Comparison of ENCODE assay signal across 14 cellular contexts in the genomic region with DNA sequence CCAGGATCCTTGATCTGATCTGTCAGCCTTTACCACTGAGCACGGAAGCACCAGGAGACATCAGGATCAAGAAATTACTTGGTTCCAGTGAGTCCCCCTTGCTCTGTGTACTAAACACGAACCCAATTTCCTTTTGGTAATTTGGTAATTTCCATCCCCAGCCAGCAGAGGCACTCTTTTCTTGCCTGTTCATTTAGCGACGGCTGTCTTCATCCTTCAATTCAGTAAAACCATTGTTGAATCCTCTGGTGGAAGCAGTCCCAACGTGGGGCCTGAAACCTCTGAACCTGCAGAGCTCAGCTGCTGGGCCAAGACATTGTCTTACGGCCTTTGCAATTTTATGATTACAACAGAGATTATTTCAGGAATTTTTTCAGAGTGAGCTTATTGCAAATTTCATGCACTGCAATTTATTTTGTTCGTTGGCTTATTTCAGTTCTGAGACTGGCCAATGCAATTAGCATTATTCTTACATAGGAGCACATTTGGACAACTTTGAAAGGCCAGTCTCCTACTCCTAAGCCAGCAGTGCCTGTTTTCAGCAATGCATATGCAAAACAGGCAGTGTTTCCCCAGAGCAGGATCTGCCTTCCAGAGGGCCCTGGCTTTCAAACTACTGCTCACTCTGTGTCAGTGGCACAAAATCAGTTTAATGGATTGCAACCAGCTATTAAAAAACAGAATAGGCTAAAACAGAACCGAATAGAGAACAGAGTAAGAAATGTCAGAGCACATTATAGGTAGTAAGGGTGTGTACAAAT.
DNase-seq lines count a peak whose midpoint lies in the region; ATAC-seq and TF ChIP-seq lines count a peak whose summit lies in the region.
"Had no signal": no experiment of that assay in that cellular context is flagged by ENCODE, and none has a peak within 500 bp of the region (broad histone marks: within the 10 kb centered on the region; RNA-seq: fewer than 3 reads in every experiment).

No MANE protein-coding gene starts in this region.

- H4K20me1 ChIP-seq in PC-9 (ENCODE audit: insufficient read depth), result no peaks in the 10 kb centered on the region

- H3K36me3 ChIP-seq in PC-9 (ENCODE audit: low read depth) (no peaks in the 10 kb centered on the region), testis (ENCODE audit: low read depth, missing control alignments) (no peaks in the 10 kb centered on the region)
- H3K36me3 ChIP-seq: ascending aorta, gastrocnemius medialis, HAP-1, neutrophil had no signal

- no peak for TF ChIP-seq POLR2A in testis (IDR thresholded peaks at IDR 0.05)

- H3K4me3 ChIP-seq in PC-9 (no peak overlapping the region), testis (no peak overlapping the region)
- H3K4me3 ChIP-seq: ascending aorta, gastrocnemius medialis, HAP-1 had no signal

- H3K27me3 Mint-ChIP-seq in glutamatergic neuron (ENCODE audit: unreplicated experiment), result peaks cover 2% of the 10 kb centered on the region
- H3K27me3 Mint-ChIP-seq in CD4-positive, alpha-beta T cell, result no peaks in the 10 kb centered on the region

- H3K9me3 Mint-ChIP-seq in glutamatergic neuron (ENCODE audit: unreplicated experiment), result peaks cover 4% of the 10 kb centered on the region
- H3K9me3 Mint-ChIP-seq in CD4-positive, alpha-beta T cell, result peaks cover 8% of the 10 kb centered on the region

- no peak overlapping the region for H3K4me2 ChIP-seq in PC-9

- DNase-seq in NCI-H748 (lab: John Stamatoyannopoulos, UW; ENCODE audit: unreplicated experiment) (peak; percentile 24), NCI-H748 treated with DMSO at 0.1 percent for 48 hours (lab: John Stamatoyannopoulos, UW) (no peak), PC-9 (no peak), glutamatergic neuron (peak; percentile 14), testis (no peak), RWPE1 (ENCODE audit: low spot score) (no peak), glomerular visceral epithelial cell (ENCODE audit: extremely low spot score) (no peak)
- no peak for DNase-seq in CD4-positive, alpha-beta T cell
- DNase-seq: activated CD4-positive, alpha-beta T cell treated with anti-CD3 and anti-CD28 coated beads, Interleukin-2, amount 50 U/mL, for 48 hours; gastrocnemius medialis; NCI-H774 had no signal

- POLR2A ChIA-PET in PC-9 (lab: Charles Lee; ENCODE audit: unreplicated experiment) (no interaction called here), RWPE1 (lab: Yijun Ruan, JAX; ENCODE audit: low non-redundant PET) (no interaction called here)
- POLR2A ChIA-PET in CD4-positive, alpha-beta T cell (lab: Charles Lee), result no interaction called here

- H3F3A ChIP-seq in PC-9 (ENCODE audit: insufficient read depth, low read depth), result no peaks in the 10 kb centered on the region

- no peak overlapping the region for H3K27ac ChIP-seq in PC-9
- H3K27ac ChIP-seq in testis, result no peak overlapping the region
- no peak overlapping the region for H3K27ac ChIP-seq in RWPE1
- no peak overlapping the region for H3K27ac ChIP-seq in CD4-positive, alpha-beta T cell (ENCODE audit: low read depth, low read length)
- H3K27ac ChIP-seq: ascending aorta, gastrocnemius medialis, neutrophil had no signal

- CTCF ChIA-PET in PC-9 (lab: Charles Lee), result no interaction called here
- CTCF ChIA-PET in RWPE1 (lab: Yijun Ruan, JAX), result no interaction called here
- CTCF ChIA-PET in CD4-positive, alpha-beta T cell (lab: Charles Lee), result no interaction called here

- TF ChIP-seq CTCF in PC-9 (conservative IDR thresholded peaks at IDR 0.05) (peak; percentile 51; the same call in 1 of the 2 replicates), glutamatergic neuron (IDR thresholded peaks at IDR 0.05; ENCODE audit: partially characterized antibody, unreplicated experiment) (peak; percentile 55), testis (IDR thresholded peaks at IDR 0.05) (peak in 2 of 3 experiments; percentile 5 to 34), RWPE1 (conservative IDR thresholded peaks at IDR 0.05; ENCODE audit: low read depth) (no peak)
- no peak for TF ChIP-seq CTCF in CD4-positive, alpha-beta T cell (IDR thresholded peaks at IDR 0.05)

- H3K9me2 ChIP-seq in PC-9 (ENCODE audit: insufficient read depth), result no peaks in the 10 kb centered on the region

- intact Hi-C loops in PC-9 (cut with micrococcal nuclease; ENCODE audit: unreplicated experiment) (no loop called here), testis (cut with DNase I; ENCODE audit: low total_unique reads) (no loop called here)
- intact Hi-C loops in CD4-positive, alpha-beta T cell (cut with DNase I, micrococcal nuclease), result no loop called here

- no peak overlapping the region for H2AFZ ChIP-seq in PC-9

- no peaks in the 10 kb centered on the region for H3K4me1 Mint-ChIP-seq in glutamatergic neuron (ENCODE audit: low read depth, unreplicated experiment)
- H3K4me1 Mint-ChIP-seq in CD4-positive, alpha-beta T cell (ENCODE audit: low read depth), result no peaks in the 10 kb centered on the region

- no peaks in the 10 kb centered on the region for H3K79me2 ChIP-seq in PC-9 (ENCODE audit: low read depth)

- H3K36me3 Mint-ChIP-seq in glutamatergic neuron (ENCODE audit: unreplicated experiment), result no peaks in the 10 kb centered on the region
- no peaks in the 10 kb centered on the region for H3K36me3 Mint-ChIP-seq in CD4-positive, alpha-beta T cell (ENCODE audit: low read depth)

- no TSS peak for BruUV-seq in PC-9 (replicated peaks; lab: Mats Ljungman, UMichigan)

- H3K9me3 ChIP-seq in PC-9 (ENCODE audit: insufficient read depth, low read depth), result no peaks in the 10 kb centered on the region
- no peaks in the 10 kb centered on the region for H3K9me3 ChIP-seq in testis
- H3K9me3 ChIP-seq in CD4-positive, alpha-beta T cell (ENCODE audit: control insufficient read depth, low read length), result no peaks in the 10 kb centered on the region
- H3K9me3 ChIP-seq: ascending aorta, gastrocnemius medialis, HAP-1, neutrophil had no signal

- H3K4me1 ChIP-seq in PC-9 (replicated peaks; ENCODE audit: insufficient read depth) (no peaks in the 10 kb centered on the region), testis (no peaks in the 10 kb centered on the region)
- H3K4me1 ChIP-seq: ascending aorta, gastrocnemius medialis, HAP-1 had no signal

- WGBS in testis, 2 donors, result 72 to 75% methylated on average over 8 of the region's 8 CpGs

- H3K27ac Mint-ChIP-seq in glutamatergic neuron (ENCODE audit: unreplicated experiment), result no peak overlapping the region
- no peak overlapping the region for H3K27ac Mint-ChIP-seq in CD4-positive, alpha-beta T cell

- ATAC-seq in CD4-positive, alpha-beta T cell (ENCODE audit: poor library complexity), result no peak
- ATAC-seq: gastrocnemius medialis had no signal

- H3K27me3 ChIP-seq in PC-9 (ENCODE audit: insufficient read depth, low read depth) (0 out of 2 replicates have a peak, but pooled peaks cover 5% of the 10 kb centered on the region), testis (no peaks in the 10 kb centered on the region)
- H3K27me3 ChIP-seq in CD4-positive, alpha-beta T cell (ENCODE audit: control insufficient read depth, insufficient read depth, low read length), result no peaks in the 10 kb centered on the region
- H3K27me3 ChIP-seq: ascending aorta, gastrocnemius medialis, neutrophil had no signal

- H3K4me3 Mint-ChIP-seq in glutamatergic neuron (ENCODE audit: unreplicated experiment), result no peak overlapping the region
- H3K4me3 Mint-ChIP-seq in CD4-positive, alpha-beta T cell, result no peak overlapping the region

Comparison
In these comparisons a context has a peak if more than half of its experiments do, and no peak if none do; other contexts are left out.
1. DNase-seq: peak in NCI-H748 (single experiment) and glutamatergic neuron (single experiment); none in NCI-H748 treated with DMSO at 0.1 percent for 48 hours (single experiment), PC-9 (0 of 2), testis (single experiment), RWPE1 (single experiment), CD4-positive, alpha-beta T cell (0 of 10) and glomerular visceral epithelial cell (single experiment).
2. CTCF ChIP-seq: peak in PC-9 (single experiment), glutamatergic neuron (single experiment) and testis (2 of 3); none in RWPE1 (single experiment) and CD4-positive, alpha-beta T cell (single experiment).